ENCODE assay signal across 27 cellular contexts in genomic region chr9:116524778-116525470, GRCh38.
"Had no signal": no experiment of that assay in that cellular context is flagged by ENCODE, and none has a peak within 500 bp of the region (broad histone marks: within the 10 kb centered on the region; RNA-seq: fewer than 3 reads in every experiment).

No MANE protein-coding gene starts in this region.

- H3K27me3 ChIP-seq: ascending aorta, breast epithelium, cardiac muscle cell, colonic mucosa had no signal

- H3K27ac ChIP-seq: ascending aorta, breast epithelium, cardiac muscle cell, colonic mucosa had no signal

- H3K36me3 Mint-ChIP-seq: activated naive CD4-positive, alpha-beta T cell treated with anti-CD3 and anti-CD28 coated beads, Interleukin-2, amount 10 ng/mL, durations not matched to agents 7 days and 5 days; brain had no signal

- FAIRE-seq: frontal cortex had no signal

- H3K4me1 ChIP-seq: ascending aorta, breast epithelium, colonic mucosa had no signal

- DNase-seq: activated CD4-positive, alpha-beta memory T cell treated with anti-CD3 and anti-CD28 coated beads for 36 hours; activated CD4-positive, alpha-beta T cell treated with anti-CD3 and anti-CD28 coated beads for 36 hours; activated CD4-positive, alpha-beta T cell treated with anti-CD3 and anti-CD28 coated beads, Interleukin-2, amount 10 ng/mL, durations not matched to agents 24 days and 14 days; activated CD4-positive, CD25-positive, alpha-beta regulatory T cell; activated CD4-positive, CD25-positive, alpha-beta regulatory T cell treated with anti-CD3 and anti-CD28 coated beads, Interleukin-2, amount 50 U/mL, for 72 hours; activated CD8-positive, alpha-beta memory T cell treated with anti-CD3 and anti-CD28 coated beads, Interleukin-2, amount 50 U/mL, for 48 hours; activated gamma-delta T cell; activated naive CD4-positive, alpha-beta T cell; activated naive CD4-positive, alpha-beta T cell treated with anti-CD3 and anti-CD28 coated beads, Interleukin-2, amount 10 ng/mL, durations not matched to agents 7 days and 5 days; activated naive CD8-positive, alpha-beta T cell treated with anti-CD3 and anti-CD28 coated beads, Interleukin-2, amount 10 ng/mL, durations not matched to agents 7 days and 5 days; activated T-cell treated with anti-CD3 and anti-CD28 coated beads for 4 hours; activated T-cell treated with anti-CD3 and anti-CD28 coated beads, Interleukin-2, amount 50 U/mL, for 24 hours; activated T-cell treated with anti-CD3 and anti-CD28 coated beads, Interleukin-2, amount 50 U/mL, for 72 hours; central memory CD4-positive, alpha-beta T cell; cerebellar nuclear complex; colonic mucosa; effector CD8-positive, alpha-beta T cell; endodermal cell; foreskin fibroblast; T-helper 2 cell had no signal

- H3K4me1 Mint-ChIP-seq: activated CD4-positive, alpha-beta T cell treated with anti-CD3 and anti-CD28 coated beads for 36 hours; activated CD4-positive, alpha-beta T cell treated with anti-CD3 and anti-CD28 coated beads, Interleukin-2, amount 10 ng/mL, durations not matched to agents 24 days and 14 days; activated naive CD4-positive, alpha-beta T cell treated with anti-CD3 and anti-CD28 coated beads, Interleukin-2, amount 10 ng/mL, durations not matched to agents 7 days and 5 days; activated naive CD8-positive, alpha-beta T cell treated with anti-CD3 and anti-CD28 coated beads, Interleukin-2, amount 10 ng/mL, durations not matched to agents 7 days and 5 days; brain; endodermal cell had no signal

- ATAC-seq: activated CD4-positive, alpha-beta T cell treated with anti-CD3 and anti-CD28 coated beads for 36 hours; activated naive CD4-positive, alpha-beta T cell treated with anti-CD3 and anti-CD28 coated beads, Interleukin-2, amount 50 U/mL, for 72 hours; activated T-cell treated with anti-CD3 and anti-CD28 coated beads, Interleukin-2, amount 50 U/mL, for 72 hours; esophagus mucosa had no signal

- H3K9me3 ChIP-seq: colonic mucosa had no signal

- H3K36me3 ChIP-seq: ascending aorta, breast epithelium, cardiac muscle cell, colonic mucosa had no signal

- H3K27me3 Mint-ChIP-seq: activated CD4-positive, alpha-beta memory T cell treated with anti-CD3 and anti-CD28 coated beads for 36 hours; activated CD4-positive, alpha-beta T cell treated with anti-CD3 and anti-CD28 coated beads for 36 hours; activated CD4-positive, alpha-beta T cell treated with anti-CD3 and anti-CD28 coated beads, Interleukin-2, amount 10 ng/mL, durations not matched to agents 24 days and 14 days; activated naive CD4-positive, alpha-beta T cell treated with anti-CD3 and anti-CD28 coated beads, Interleukin-2, amount 10 ng/mL, durations not matched to agents 7 days and 5 days; activated T-cell treated with anti-CD3 and anti-CD28 coated beads, Interleukin-2, amount 50 U/mL, for 24 hours; brain had no signal

- H3K4me3 Mint-ChIP-seq: activated CD4-positive, alpha-beta memory T cell treated with anti-CD3 and anti-CD28 coated beads for 36 hours; activated CD4-positive, alpha-beta T cell treated with anti-CD3 and anti-CD28 coated beads for 36 hours; activated CD4-positive, alpha-beta T cell treated with anti-CD3 and anti-CD28 coated beads, Interleukin-2, amount 10 ng/mL, durations not matched to agents 24 days and 14 days; activated naive CD4-positive, alpha-beta T cell treated with anti-CD3 and anti-CD28 coated beads, Interleukin-2, amount 10 ng/mL, durations not matched to agents 7 days and 5 days; activated naive CD8-positive, alpha-beta T cell treated with anti-CD3 and anti-CD28 coated beads, Interleukin-2, amount 10 ng/mL, durations not matched to agents 7 days and 5 days; activated T-cell treated with anti-CD3 and anti-CD28 coated beads, Interleukin-2, amount 50 U/mL, for 24 hours; activated T-cell treated with anti-CD3 and anti-CD28 coated beads, Interleukin-2, amount 50 U/mL, for 72 hours; brain; endodermal cell had no signal

- H3K27ac Mint-ChIP-seq: activated CD4-positive, alpha-beta memory T cell treated with anti-CD3 and anti-CD28 coated beads for 36 hours; activated CD4-positive, alpha-beta T cell treated with anti-CD3 and anti-CD28 coated beads for 36 hours; activated CD4-positive, alpha-beta T cell treated with anti-CD3 and anti-CD28 coated beads, Interleukin-2, amount 10 ng/mL, durations not matched to agents 24 days and 14 days; activated naive CD4-positive, alpha-beta T cell treated with anti-CD3 and anti-CD28 coated beads, Interleukin-2, amount 10 ng/mL, durations not matched to agents 7 days and 5 days; activated naive CD4-positive, alpha-beta T cell treated with anti-CD3 and anti-CD28 coated beads, Interleukin-2, amount 50 U/mL, for 72 hours; activated naive CD8-positive, alpha-beta T cell treated with anti-CD3 and anti-CD28 coated beads, Interleukin-2, amount 10 ng/mL, durations not matched to agents 7 days and 5 days; activated T-cell treated with anti-CD3 and anti-CD28 coated beads, Interleukin-2, amount 50 U/mL, for 24 hours; activated T-cell treated with anti-CD3 and anti-CD28 coated beads, Interleukin-2, amount 50 U/mL, for 72 hours; brain; endodermal cell had no signal

- H3K4me3 ChIP-seq: ascending aorta, breast epithelium, cardiac muscle cell, colonic mucosa had no signal
